ENCODE assay signal across 9 cellular contexts in genomic region chr18:6923220-6923619, GRCh38.
"Had no signal": no experiment of that assay in that cellular context is flagged by ENCODE, and none has a peak within 500 bp of the region (broad histone marks: within the 10 kb centered on the region; RNA-seq: fewer than 3 reads in every experiment).

No MANE protein-coding gene starts in this region.

- H2AFZ ChIP-seq: GM23248 had no signal

- H3K4me1 Mint-ChIP-seq: IgD-negative memory B cell had no signal

- H3K9me3 ChIP-seq: HAP-1 had no signal

- H3K27ac ChIP-seq: GM23248 had no signal

- ATAC-seq: HCT116 had no signal

- DNase-seq: GM23248, GOT3, H7, HFFc6, KBM-7 had no signal

- H3K9ac ChIP-seq: GM23248 had no signal

- H3K4me3 ChIP-seq: GM23248, HAP-1 had no signal

- H3K27me3 Mint-ChIP-seq: IgD-negative memory B cell had no signal

- H3K27ac Mint-ChIP-seq: HFFc6 had no signal

- FAIRE-seq: HTR-8/SVneo had no signal

- H3K36me3 ChIP-seq: HAP-1 had no signal

- H3K4me1 ChIP-seq: HAP-1 had no signal

- H3K4me3 Mint-ChIP-seq: HFFc6, IgD-negative memory B cell had no signal
